ENCODE assay signal across 22 cellular contexts in the genomic region with DNA sequence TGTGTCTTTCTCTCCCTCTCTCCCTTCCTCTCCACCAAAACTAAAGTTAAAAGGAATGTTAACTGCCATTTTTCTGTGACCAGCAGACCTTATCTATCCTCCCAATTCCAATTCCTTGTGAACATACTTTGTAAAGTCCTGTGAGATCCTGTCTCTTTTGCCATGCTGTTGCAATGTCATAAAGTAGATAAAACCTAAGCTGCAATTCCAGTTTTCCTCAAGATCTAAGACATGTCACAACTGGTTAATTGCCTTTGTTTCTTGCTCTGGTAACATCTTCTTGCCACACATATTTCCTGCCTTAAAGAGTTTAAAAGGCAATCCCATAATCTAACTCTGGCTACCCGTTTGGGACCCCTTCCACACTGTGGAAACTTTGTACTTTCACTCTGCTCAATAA.
DNase-seq lines count a peak whose midpoint lies in the region; TF ChIP-seq lines count a peak whose summit lies in the region.
"Had no signal": no experiment of that assay in that cellular context is flagged by ENCODE, and none has a peak within 500 bp of the region (broad histone marks: within the 10 kb centered on the region; RNA-seq: fewer than 3 reads in every experiment).

No MANE protein-coding gene starts in this region.

- BruUV-seq in mammary epithelial cell (replicated peaks; lab: Mats Ljungman, UMichigan): no TSS peak

- peaks cover 13% of the 10 kb centered on the region for H3K36me3 Mint-ChIP-seq in nephron progenitor cell (ENCODE audit: low read depth)
- H3K36me3 Mint-ChIP-seq: CD4-positive, CD25-positive, alpha-beta regulatory T cell; CD8-positive, alpha-beta T cell had no signal

- intact Hi-C loops in mammary epithelial cell (cut with micrococcal nuclease): no loop called here
- intact Hi-C loops in breast epithelium (cut with DNase I; ENCODE audit: low total_unique reads): no loop called here

- H3K79me2 ChIP-seq in mammary epithelial cell (ENCODE audit: insufficient read depth, low read length): no peaks in the 10 kb centered on the region

- H3K9me3 ChIP-seq in mammary epithelial cell (replicated peaks; ENCODE audit: insufficient read depth, low read length) (no peaks in the 10 kb centered on the region), breast epithelium (peaks cover 0 to 6% of the 10 kb centered on the region in 2 donors), tibial nerve (peaks cover 0 to 13% (median 3%) of the 10 kb centered on the region in 4 donors)

- H3K4me2 ChIP-seq in mammary epithelial cell (ENCODE audit: insufficient read depth, low read depth, low read length): no peak overlapping the region
- H3K4me2 ChIP-seq: BLaER1 had no signal

- H4K20me1 ChIP-seq in mammary epithelial cell (ENCODE audit: insufficient read depth, low read length): no peaks in the 10 kb centered on the region
- H4K20me1 ChIP-seq: BLaER1 had no signal

- no peak overlapping the region for H3K4me3 Mint-ChIP-seq in nephron progenitor cell
- H3K4me3 Mint-ChIP-seq: B cell; CD4-positive, CD25-positive, alpha-beta regulatory T cell; CD8-positive, alpha-beta T cell; HFFc6 had no signal

- in situ Hi-C loops in mammary epithelial cell (cut with MboI; ENCODE audit: low sequenced_read_pairs in 2 of 2) (no loop called here), KBM-7 (cut with MboI; ENCODE audit: low pct_unique_long_range_greater_than_20kb, low sequenced_read_pairs) (no loop called here)

- dilution Hi-C loops in mammary epithelial cell (cut with HindIII; ENCODE audit: low sequenced_read_pairs): no loop called here

- TF ChIP-seq EP300 in tibial nerve (IDR thresholded peaks at IDR 0.05): no peak

- H3K27me3 Mint-ChIP-seq in nephron progenitor cell (ENCODE audit: low read depth, poor library complexity): peaks cover 2% of the 10 kb centered on the region
- H3K27me3 Mint-ChIP-seq: CD4-positive, CD25-positive, alpha-beta regulatory T cell had no signal

- H3K4me1 ChIP-seq in mammary epithelial cell (ENCODE audit: insufficient read depth, low read length): no peaks in the 10 kb centered on the region
- no peaks in the 10 kb centered on the region for H3K4me1 ChIP-seq in breast epithelium
- H3K4me1 ChIP-seq in tibial nerve: no peaks in the 10 kb centered on the region
- H3K4me1 ChIP-seq: BLaER1 had no signal

- H3K36me3 ChIP-seq in mammary epithelial cell (ENCODE audit: insufficient read depth, low read length) (no peaks in the 10 kb centered on the region), breast epithelium (no peaks in the 10 kb centered on the region), tibial nerve (no peaks in the 10 kb centered on the region)
- H3K36me3 ChIP-seq: BLaER1, HAP-1 had no signal

- peaks cover 27% of the 10 kb centered on the region for H3K9me3 Mint-ChIP-seq in nephron progenitor cell

- TF ChIP-seq POLR2A in breast epithelium (IDR thresholded peaks at IDR 0.05): no peak
- no peak for TF ChIP-seq POLR2A in tibial nerve (IDR thresholded peaks at IDR 0.05)

- no peak for TF ChIP-seq CTCF in mammary epithelial cell (conservative IDR thresholded peaks at IDR 0.05 in 1 of 2, IDR thresholded peaks at IDR 0.05 in 1 of 2; ENCODE audit: extremely low read depth in 1 of 2, insufficient read depth in 1 of 2, low read depth in 1 of 2, low read length in 2 of 2)
- TF ChIP-seq CTCF in breast epithelium (IDR thresholded peaks at IDR 0.05): no peak
- TF ChIP-seq CTCF in nephron progenitor cell (IDR thresholded peaks at IDR 0.05): no peak
- TF ChIP-seq CTCF in tibial nerve (IDR thresholded peaks at IDR 0.05): no peak

- H3K4me3 ChIP-seq in mammary epithelial cell (replicated peaks in 1 of 3; ENCODE audit: insufficient read depth in 1 of 3, low read depth in 2 of 3, low read length in 3 of 3) (no peak overlapping the region), breast epithelium (no peak overlapping the region), tibial nerve (no peak overlapping the region)
- H3K4me3 ChIP-seq: BLaER1, GM12878, HAP-1 had no signal

- WGBS in mammary epithelial cell (ENCODE audit: low coverage, missing lambda C conversion rate): 0% methylated on average over 1 of the region's 1 CpG
- 63 to 69% methylated on average over 1 of the region's 1 CpG for WGBS in tibial nerve, 2 donors

- DNase-seq in mammary epithelial cell: peak; percentile 40
- no peak for DNase-seq in breast epithelium (ENCODE audit: low spot score in 2 of 2)
- DNase-seq in epithelial cell of prostate (ENCODE audit: low read depth, low spot score): no peak
- DNase-seq in nephron progenitor cell: no peak
- no peak for DNase-seq in NCI-H1092 treated with DMSO at 0.1 percent for 48 hours (lab: John Stamatoyannopoulos, UW)
- no peak for DNase-seq in tibial nerve (ENCODE audit: low spot score in 2 of 2)
- no peak for DNase-seq in NCI-H526 (lab: John Stamatoyannopoulos, UW)
- no peak for DNase-seq in KBM-7
- DNase-seq: CD4-positive, CD25-positive, alpha-beta regulatory T cell; CD8-positive, alpha-beta T cell; DMS 273 treated with DMSO at 0.1 percent for 48 hours; DMS79; EL; GDM1; GOT3; HFFc6 had no signal

- H3K27ac ChIP-seq in mammary epithelial cell (ENCODE audit: insufficient read depth, low read depth, low read length): no peak overlapping the region
- no peak overlapping the region for H3K27ac ChIP-seq in breast epithelium
- H3K27ac ChIP-seq in epithelial cell of prostate: peak overlapping the region; percentile 61
- H3K27ac ChIP-seq in tibial nerve: no peak overlapping the region
- H3K27ac ChIP-seq: 22Rv1, BLaER1, C4-2B had no signal

- H3K27me3 ChIP-seq in mammary epithelial cell (ENCODE audit: insufficient read depth, low read length) (no peaks in the 10 kb centered on the region), breast epithelium (no peaks in the 10 kb centered on the region), tibial nerve (no peaks in the 10 kb centered on the region)
- H3K27me3 ChIP-seq: BLaER1 had no signal

- H2AFZ ChIP-seq in mammary epithelial cell (ENCODE audit: low read depth, low read length): peak overlapping the region; percentile 58

- peak overlapping the region; percentile 37 for H3K27ac Mint-ChIP-seq in nephron progenitor cell
- H3K27ac Mint-ChIP-seq: B cell; CD4-positive, CD25-positive, alpha-beta regulatory T cell; CD8-positive, alpha-beta T cell; HFFc6 had no signal

- CTCF ChIA-PET in mammary epithelial cell (lab: Charles Lee; ENCODE audit: low non-redundant PET): no interaction called here

- no peaks in the 10 kb centered on the region for H3K4me1 Mint-ChIP-seq in nephron progenitor cell
- H3K4me1 Mint-ChIP-seq: B cell; CD4-positive, CD25-positive, alpha-beta regulatory T cell had no signal

- H3K9ac ChIP-seq in mammary epithelial cell (ENCODE audit: insufficient read depth, low read length): no peak overlapping the region
- H3K9ac ChIP-seq: BLaER1 had no signal
